Comparison of ENCODE assay signal across 8 cellular contexts in the genomic region with DNA sequence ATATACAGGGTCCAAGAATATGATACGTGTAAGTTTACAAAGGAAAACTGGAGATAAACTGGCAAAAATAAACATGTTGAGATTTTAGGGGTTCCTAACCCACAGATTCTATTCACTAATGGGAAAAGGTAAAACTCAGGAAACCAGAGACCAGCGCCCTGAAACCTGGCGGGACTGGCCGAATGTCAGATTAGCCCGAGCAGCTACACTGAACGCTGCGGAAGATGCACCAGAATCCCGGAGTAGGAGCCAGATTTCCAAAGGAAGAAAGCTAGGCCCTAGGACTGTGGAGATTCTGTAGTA. TPM values are rescaled to one million over a fixed set of nuclear protein-coding genes. Genes with fewer than 3 reads are reported as not detected.
DNase-seq lines count a peak whose midpoint lies in the region; ATAC-seq and TF ChIP-seq lines count a peak whose summit lies in the region.

No MANE protein-coding gene starts in this region.

- H3K4me3 ChIP-seq in ascending aorta (peak overlapping the region; percentile 79 to 90), thymus (ENCODE audit: low read length) (peak overlapping the region; percentile 72)

- peak; percentile 26 for ATAC-seq in HG03159 (IDR thresholded peaks at IDR 0.05; ENCODE audit: unreplicated experiment)
- peak; percentile 44 for ATAC-seq in left colon

- H3K27me3 ChIP-seq in ascending aorta: no peaks in the 10 kb centered on the region
- H3K27me3 ChIP-seq in thymus (ENCODE audit: control insufficient read depth, insufficient read depth): no peaks in the 10 kb centered on the region

- peaks cover 7% of the 10 kb centered on the region for H3K4me1 Mint-ChIP-seq in T-helper 2 cell treated with Interferon-gamma antibody and Interleukin-4, amounts not matched to agents 5 μg/mL and 100 μg/mL, for 36 hours (ENCODE audit: low read depth)

- under 1% methylated on average over 8 of the region's 8 CpGs for WGBS in thymus

- no peak for TF ChIP-seq CTCF in ascending aorta (IDR thresholded peaks at IDR 0.05)

- no peak overlapping the region for H3K4me3 Mint-ChIP-seq in T-helper 2 cell treated with Interferon-gamma antibody and Interleukin-4, amounts not matched to agents 5 μg/mL and 100 μg/mL, for 36 hours

- no peak for DNase-seq in T-helper 2 cell treated with Interferon-gamma antibody and Interleukin-4, amounts not matched to agents 5 μg/mL and 100 μg/mL, for 36 hours (ENCODE audit: low spot score)
- DNase-seq in T-helper 2 cell: no peak
- no peak for DNase-seq in ascending aorta (ENCODE audit: low spot score in 2 of 2)
- no peak for DNase-seq in left colon
- DNase-seq in T-helper 9 cell: no peak
- DNase-seq in SW 1271 (lab: John Stamatoyannopoulos, UW): no peak

- H3K27ac Mint-ChIP-seq in T-helper 2 cell treated with Interferon-gamma antibody and Interleukin-4, amounts not matched to agents 5 μg/mL and 100 μg/mL, for 36 hours: peak overlapping the region; percentile 100

- H3K4me1 ChIP-seq in ascending aorta (peaks cover 5 to 14% of the 10 kb centered on the region in 2 donors), thymus (ENCODE audit: control insufficient read depth, insufficient read depth, low read length) (peaks cover 3% of the 10 kb centered on the region)

- H3K27me3 Mint-ChIP-seq in T-helper 2 cell treated with Interferon-gamma antibody and Interleukin-4, amounts not matched to agents 5 μg/mL and 100 μg/mL, for 36 hours (ENCODE audit: low read depth): no peaks in the 10 kb centered on the region

- H3K9me3 Mint-ChIP-seq in T-helper 2 cell treated with Interferon-gamma antibody and Interleukin-4, amounts not matched to agents 5 μg/mL and 100 μg/mL, for 36 hours: no peaks in the 10 kb centered on the region

- H3K27ac ChIP-seq in ascending aorta (peak overlapping the region; percentile 90 to 94), thymus (ENCODE audit: low read depth) (peak overlapping the region; percentile 90)

- H3K9me3 ChIP-seq in ascending aorta (no peaks in the 10 kb centered on the region), thymus (ENCODE audit: control insufficient read depth) (no peaks in the 10 kb centered on the region)

- H3K36me3 ChIP-seq in ascending aorta (no peaks in the 10 kb centered on the region), thymus (ENCODE audit: control insufficient read depth, insufficient read depth) (no peaks in the 10 kb centered on the region)

- intact Hi-C loops in ascending aorta (cut with DNase I): no loop called here
- intact Hi-C loops in left colon (cut with DNase I, micrococcal nuclease): no loop called here

- H3K36me3 Mint-ChIP-seq in T-helper 2 cell treated with Interferon-gamma antibody and Interleukin-4, amounts not matched to agents 5 μg/mL and 100 μg/mL, for 36 hours (ENCODE audit: low read depth): peaks cover 8% of the 10 kb centered on the region

RNA-seq across cellular contexts. Expression of gene WDR75, which starts 0.7 kb away (rescaled TPM):
- total RNA-seq in ascending aorta: 5.3 TPM
- total RNA-seq in left colon: 10 to 100 TPM; 18.0 to 19.7 TPM
- 40.7 TPM for polyA plus RNA-seq in thymus
